In the genomic region with DNA sequence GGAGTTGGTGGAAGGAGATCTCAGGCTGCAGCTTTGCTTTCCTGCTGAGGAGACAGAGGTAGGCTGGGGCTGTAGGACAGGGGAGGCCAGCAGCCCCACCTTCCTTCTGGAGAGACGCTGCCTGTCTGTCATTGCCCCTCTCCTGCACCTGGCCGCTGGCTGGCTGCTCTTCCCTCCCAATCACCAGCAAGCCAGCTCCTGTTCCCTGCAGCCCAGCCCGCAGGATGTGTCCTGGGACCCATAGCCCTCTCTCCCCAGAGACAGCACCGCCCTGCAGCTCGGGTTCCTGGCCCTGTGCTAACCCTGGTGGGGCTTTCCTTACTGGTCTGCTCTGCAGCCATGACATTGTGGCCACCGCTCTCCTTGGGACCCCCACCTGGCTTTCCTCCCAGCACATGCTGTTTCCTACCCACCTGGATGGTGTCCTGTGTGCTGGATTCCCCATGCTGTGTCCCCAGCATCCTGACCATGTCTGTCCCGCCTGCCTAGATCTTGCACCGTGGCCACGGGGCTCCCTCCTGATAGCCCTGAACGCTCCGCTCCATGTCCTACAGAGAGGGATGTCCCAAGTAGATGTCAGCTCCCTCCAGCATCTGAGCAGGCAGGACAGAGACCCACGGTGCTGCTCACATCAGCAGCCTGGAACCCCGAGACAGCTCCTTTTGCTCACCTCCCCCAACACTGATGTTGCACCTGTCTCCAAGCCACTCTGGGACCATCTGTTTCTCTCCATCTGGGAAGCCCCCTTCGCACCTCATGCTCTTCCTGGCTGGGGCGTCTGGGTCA, we compare ENCODE assay signal across 8 cellular contexts. TPM values are rescaled to one million over a fixed set of nuclear protein-coding genes. Genes with fewer than 3 reads are reported as not detected.
DNase-seq lines count a peak whose midpoint lies in the region; ATAC-seq and TF ChIP-seq lines count a peak whose summit lies in the region.

No MANE protein-coding gene starts in this region.

- peaks cover 20% of the 10 kb centered on the region for H4K20me1 ChIP-seq in SK-N-SH (ENCODE audit: insufficient read depth)

- H3K4me3 ChIP-seq in SK-N-SH (ENCODE audit: low read depth in 2 of 2, low read length in 1 of 2), result peak overlapping the region; percentile 66 to 67; a peak in 3 of 4 replicates
- peak overlapping the region; percentile 87 for H3K4me3 ChIP-seq in SK-N-MC
- peak overlapping the region; percentile 74 for H3K4me3 ChIP-seq in fibroblast of villous mesenchyme (ENCODE audit: low read depth, low read length)
- peak overlapping the region; percentile 72 for H3K4me3 ChIP-seq in retinal pigment epithelial cell (ENCODE audit: low read length)
- no peak overlapping the region for H3K4me3 ChIP-seq in lower leg skin (ENCODE audit: low read depth, poor library complexity, severe bottlenecking)

- CTCF ChIA-PET in SK-N-SH (lab: Yijun Ruan, JAX), result interaction anchor here (0.6 to 1.8 kb wide), 3 partner anchors 48 to 62 kb away, joined by 3 to 6 read pairs (median 6); no protein-coding TSS in a partner anchor

- peaks cover 12 to 43% of the 10 kb centered on the region in 2 experiments; a peak in 3 of 4 replicates for H3K4me1 ChIP-seq in SK-N-SH (ENCODE audit: control insufficient read depth in 1 of 2, insufficient read depth in 2 of 2, low read depth in 1 of 2, low read length in 1 of 2)

- H3K27ac ChIP-seq in SK-N-SH (ENCODE audit: low read depth in 2 of 2, low read length in 1 of 2), result no peak overlapping the region
- H3K27ac ChIP-seq in SK-N-MC, result no peak overlapping the region

- H3K9me2 ChIP-seq in SK-N-SH, result no peaks in the 10 kb centered on the region

- H2AFZ ChIP-seq in SK-N-SH (ENCODE audit: low read depth), result no peak overlapping the region

- H3K36me3 ChIP-seq in SK-N-SH (replicated peaks in 1 of 2; ENCODE audit: control insufficient read depth in 1 of 2, insufficient read depth in 2 of 2, low read length in 1 of 2) (no peaks in the 10 kb centered on the region), SK-N-MC (ENCODE audit: insufficient read depth, low read length) (peaks cover 20% of the 10 kb centered on the region; the same call in 1 of the 2 replicates)

- TF ChIP-seq RAD21 in SK-N-SH (IDR thresholded peaks at IDR 0.05; ENCODE audit: low read length), result no peak

- H3K9me3 ChIP-seq in SK-N-SH (no peaks in the 10 kb centered on the region), SK-N-MC (ENCODE audit: low read depth, low read length) (no peaks in the 10 kb centered on the region)

- 96% methylated on average over 14 of the region's 15 CpGs for WGBS in SK-N-SH (ENCODE audit: low lambda C conversion rate)
- 86 to 89% methylated on average over 15 of the region's 15 CpGs for WGBS in lower leg skin, 2 donors

- no peak for TF ChIP-seq EP300 in SK-N-SH (IDR thresholded peaks at IDR 0.05; ENCODE audit: borderline replicate concordance in 1 of 2, low read depth in 1 of 2, low read length in 1 of 2)

- no peaks in the 10 kb centered on the region for H3K27me3 ChIP-seq in SK-N-SH (ENCODE audit: insufficient read depth)

- peaks cover 17% of the 10 kb centered on the region for H3F3A ChIP-seq in SK-N-SH (replicated peaks; ENCODE audit: insufficient read depth)

- H3K79me2 ChIP-seq in SK-N-SH (ENCODE audit: insufficient read depth), result peaks cover 39% of the 10 kb centered on the region

- H3K4me2 ChIP-seq in SK-N-SH, result peak overlapping the region; percentile 90

- no peak overlapping the region for H3K9ac ChIP-seq in SK-N-SH
- peak overlapping the region; percentile 92 for H3K9ac ChIP-seq in SK-N-MC (ENCODE audit: insufficient read length)

- intact Hi-C loops in lower leg skin (cut with DNase I; ENCODE audit: low total_unique reads), result no loop called here

- no peak for ATAC-seq in SK-N-SH treated with all-trans-retinoic acid at 6 μM for 48 hours

- no peak for TF ChIP-seq POLR2A in lower leg skin (IDR thresholded peaks at IDR 0.05)

- TF ChIP-seq CTCF in SK-N-SH (IDR thresholded peaks at IDR 0.05), result no peak
- TF ChIP-seq CTCF in fibroblast of villous mesenchyme (IDR thresholded peaks at IDR 0.05; ENCODE audit: insufficient read depth, low read depth, low read length), result no peak
- no peak for TF ChIP-seq CTCF in retinal pigment epithelial cell (conservative IDR thresholded peaks at IDR 0.05; ENCODE audit: low read depth, low read length)
- TF ChIP-seq CTCF in lower leg skin (IDR thresholded peaks at IDR 0.05), result no peak

- POLR2A ChIA-PET in SK-N-SH (lab: Yijun Ruan, JAX), result no interaction called here

- no peak for DNase-seq in SK-N-SH
- DNase-seq in SK-N-MC (ENCODE audit: low read depth, low spot score), result no peak
- DNase-seq in fibroblast of villous mesenchyme (ENCODE audit: low read depth), result no peak
- no peak for DNase-seq in retinal pigment epithelial cell (ENCODE audit: low read depth)
- DNase-seq in stimulated activated CD4-positive, alpha-beta T cell treated with anti-CD3 and anti-CD28 coated beads, Interleukin-4, amount 100 ng/mL, for 24 hours, result no peak
- DNase-seq in NOMO-1 treated with dmso at 0.1 percent for 144 hours (lab: John Stamatoyannopoulos, UW; ENCODE audit: unreplicated experiment), result no peak
- no peak for DNase-seq in lower leg skin (ENCODE audit: low spot score in 2 of 2)

TF ChIP-seq in SK-N-SH, 30 proteins besides CTCF, POLR2A, EP300 and RAD21 (continues in another document):
- TF ChIP-seq EZH2phosphoT487 (IDR thresholded peaks at IDR 0.05; ENCODE audit: borderline replicate concordance, low read depth), result no peak
- TF ChIP-seq NRF1 (IDR thresholded peaks at IDR 0.05; ENCODE audit: low read depth, low read length), result no peak
- TF ChIP-seq FOXM1 (IDR thresholded peaks at IDR 0.05; ENCODE audit: low read depth), result no peak
- TF ChIP-seq GATA2 (CRISPR knock-in tag; IDR thresholded peaks at IDR 0.05), result no peak
- no peak for TF ChIP-seq TAF1 (IDR thresholded peaks at IDR 0.05; ENCODE audit: borderline replicate concordance, low read depth, low read length)
- TF ChIP-seq JUND (IDR thresholded peaks at IDR 0.05), result no peak
- TF ChIP-seq FOSL2 (IDR thresholded peaks at IDR 0.05; ENCODE audit: borderline replicate concordance, low read depth), result no peak
- no peak for TF ChIP-seq ELF1 (IDR thresholded peaks at IDR 0.05)
- no peak for TF ChIP-seq FOXJ3 (CRISPR knock-in tag; IDR thresholded peaks at IDR 0.05)
- TF ChIP-seq, protein P1, sequence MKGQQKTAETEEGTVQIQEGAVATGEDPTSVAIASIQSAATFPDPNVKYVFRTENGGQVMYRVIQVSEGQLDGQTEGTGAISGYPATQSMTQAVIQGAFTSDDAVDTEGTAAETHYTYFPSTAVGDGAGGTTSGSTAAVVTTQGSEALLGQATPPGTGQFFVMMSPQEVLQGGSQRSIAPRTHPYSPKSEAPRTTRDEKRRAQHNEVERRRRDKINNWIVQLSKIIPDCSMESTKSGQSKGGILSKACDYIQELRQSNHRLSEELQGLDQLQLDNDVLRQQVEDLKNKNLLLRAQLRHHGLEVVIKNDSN (IDR thresholded peaks at IDR 0.05; ENCODE audit: borderline replicate concordance, low read depth), result no peak
- TF ChIP-seq RXRA (IDR thresholded peaks at IDR 0.05; ENCODE audit: borderline replicate concordance, low read depth), result no peak
- TF ChIP-seq CHD2 (IDR thresholded peaks at IDR 0.05; ENCODE audit: low read length, partially characterized antibody), result no peak
- no peak for TF ChIP-seq TEAD4 (IDR thresholded peaks at IDR 0.05; ENCODE audit: borderline replicate concordance, insufficient read depth)
- no peak for TF ChIP-seq TCF12 (IDR thresholded peaks at IDR 0.05)
- TF ChIP-seq MXI1 (IDR thresholded peaks at IDR 0.05; ENCODE audit: low read depth, low read length), result no peak

TF ChIP-seq in SK-N-SH treated with all-trans-retinoic acid at 6 μM for 48 hours, 23 proteins besides CTCF, POLR2A, EP300 and RAD21 (continues in another document):
- TF ChIP-seq ZNF8 (CRISPR knock-in tag; IDR thresholded peaks at IDR 0.05) (no peak), PPARA (CRISPR knock-in tag; IDR thresholded peaks at IDR 0.05; ENCODE audit: borderline replicate concordance) (no peak), ZC3H10 (CRISPR knock-in tag; IDR thresholded peaks at IDR 0.05) (no peak)
- TF ChIP-seq, protein P2, sequence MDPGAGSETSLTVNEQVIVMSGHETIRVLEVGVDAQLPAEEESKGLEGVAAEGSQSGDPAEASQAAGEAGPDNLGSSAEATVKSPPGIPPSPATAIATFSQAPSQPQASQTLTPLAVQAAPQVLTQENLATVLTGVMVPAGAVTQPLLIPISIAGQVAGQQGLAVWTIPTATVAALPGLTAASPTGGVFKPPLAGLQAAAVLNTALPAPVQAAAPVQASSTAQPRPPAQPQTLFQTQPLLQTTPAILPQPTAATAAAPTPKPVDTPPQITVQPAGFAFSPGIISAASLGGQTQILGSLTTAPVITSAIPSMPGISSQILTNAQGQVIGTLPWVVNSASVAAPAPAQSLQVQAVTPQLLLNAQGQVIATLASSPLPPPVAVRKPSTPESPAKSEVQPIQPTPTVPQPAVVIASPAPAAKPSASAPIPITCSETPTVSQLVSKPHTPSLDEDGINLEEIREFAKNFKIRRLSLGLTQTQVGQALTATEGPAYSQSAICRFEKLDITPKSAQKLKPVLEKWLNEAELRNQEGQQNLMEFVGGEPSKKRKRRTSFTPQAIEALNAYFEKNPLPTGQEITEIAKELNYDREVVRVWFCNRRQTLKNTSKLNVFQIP (CRISPR knock-in tag; IDR thresholded peaks at IDR 0.05; ENCODE audit: borderline replicate concordance, low read depth), result no peak

RNA-seq across cellular contexts. Expression of a gene that starts 1.2 kb away (rescaled TPM):
- polyA plus RNA-seq in SK-N-SH (2012; rRNA removed), result 74.8 and 96.3 TPM in 2 replicates
- polyA plus RNA-seq in SK-N-SH (2012; cell fraction: cytosol; rRNA removed), result 45.4 and 60.6 TPM in 2 replicates
- 499 and 721 TPM in 2 replicates for polyA plus RNA-seq in SK-N-SH (2012; cell fraction: nucleus; rRNA removed)
- total RNA-seq in fibroblast of villous mesenchyme, result 38.0 and 52.7 TPM in 2 replicates
- 10 to 100 TPM; 39.3 to 56.7 (median 46.4) TPM for total RNA-seq in lower leg skin

RNA-seq across cellular contexts. Expression of a gene that starts 20.1 kb away (rescaled TPM):
- 0.26 and 0.29 TPM in 2 replicates for polyA plus RNA-seq in SK-N-SH (2012; rRNA removed)
- polyA plus RNA-seq in SK-N-SH (2012; cell fraction: cytosol; rRNA removed), result 0.04 and 0.35 TPM in 2 replicates
- 2.6 TPM in 2 replicates for polyA plus RNA-seq in SK-N-SH (2012; cell fraction: nucleus; rRNA removed)
- total RNA-seq in fibroblast of villous mesenchyme (under 0.01 and 0.32 TPM in 2 replicates), lower leg skin (under 1 TPM in 2 of 4 donors, not detected in 2; 0.17 to 0.34 TPM)

RNA-seq across cellular contexts. Expression of a gene that starts 56.2 kb away (rescaled TPM):
- polyA plus RNA-seq in SK-N-SH (2012; rRNA removed), result 219 and 335 TPM in 2 replicates
- polyA plus RNA-seq in SK-N-SH (2012; cell fraction: cytosol; rRNA removed), result 154 and 228 TPM in 2 replicates
- 326 and 608 TPM in 2 replicates for polyA plus RNA-seq in SK-N-SH (2012; cell fraction: nucleus; rRNA removed)
- total RNA-seq in fibroblast of villous mesenchyme (8.6 and 18.0 TPM in 2 replicates), lower leg skin (100 to 1,000 TPM; 103 to 203 (median 141) TPM)
